17 cellular contexts compared by ENCODE assay signal in the genomic region with DNA sequence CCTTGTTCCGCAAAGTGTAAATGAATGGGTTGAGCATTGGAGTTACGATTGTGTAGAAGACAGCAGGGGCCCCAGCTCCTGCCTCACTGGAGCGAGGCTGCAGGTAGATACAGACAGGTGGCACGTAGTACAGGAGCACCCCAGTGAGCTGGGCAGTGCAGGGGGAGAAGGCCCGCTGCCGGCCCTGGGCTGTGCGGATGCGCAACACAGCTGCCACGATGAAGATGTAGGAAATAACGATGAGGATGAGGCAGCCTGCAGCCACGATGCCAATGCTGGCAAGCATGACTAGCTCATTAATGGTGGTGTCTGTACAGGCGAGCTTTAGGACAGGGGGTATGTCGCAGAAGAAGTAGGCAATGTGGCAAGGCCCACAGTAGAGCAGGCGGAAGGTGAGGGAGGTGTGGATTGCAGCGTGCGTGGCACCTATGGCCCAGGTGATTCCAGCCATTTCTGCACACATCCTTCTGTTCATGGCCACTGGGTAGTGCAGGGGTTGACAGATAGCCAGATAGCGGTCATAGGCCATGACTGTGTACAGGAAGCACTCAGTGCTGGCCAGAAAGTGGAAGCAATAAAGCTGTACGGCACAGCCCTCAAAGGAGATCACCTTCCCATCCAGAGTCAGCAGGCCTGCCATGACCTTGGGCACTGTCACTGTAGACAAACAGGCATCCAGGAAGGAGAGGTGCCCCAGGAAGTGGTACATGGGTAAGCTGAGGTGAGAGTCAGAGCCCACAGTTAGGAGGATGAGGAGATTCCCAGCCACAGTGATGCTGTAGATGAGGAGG. TPM values are rescaled to one million over a fixed set of nuclear protein-coding genes. Genes with fewer than 3 reads are reported as not detected.
DNase-seq lines count a peak whose midpoint lies in the region; ATAC-seq, FAIRE-seq and TF ChIP-seq lines count a peak whose summit lies in the region.
"Had no signal": no experiment of that assay in that cellular context is flagged by ENCODE, and none has a peak within 500 bp of the region (broad histone marks: within the 10 kb centered on the region; RNA-seq: fewer than 3 reads in every experiment).

No MANE protein-coding gene starts in this region.

- H3K27me3 Mint-ChIP-seq in stimulated activated memory B cell treated with anti-CD40 and anti-IgM and Interleukin-4, amounts not matched to agents 10 μg/mL and 1 μg/mL and 100 μg/mL, for 72 hours = no peaks in the 10 kb centered on the region
- peaks cover 3% of the 10 kb centered on the region for H3K27me3 Mint-ChIP-seq in type B pancreatic cell

- no peak overlapping the region for H3K23ac ChIP-seq in H1 (ENCODE audit: insufficient read length)

- TF ChIP-seq POLR2A in H1 (IDR thresholded peaks at IDR 0.05; ENCODE audit: control extremely low read depth in 1 of 2, low read depth in 2 of 2, low read length in 2 of 2) = no peak

- H3K4me1 ChIP-seq in RWPE2 (ENCODE audit: insufficient read depth, poor library complexity, severe bottlenecking) (peaks cover 44% of the 10 kb centered on the region), H1 (replicated peaks in 1 of 4; ENCODE audit: control insufficient read depth in 3 of 4, insufficient read depth in 4 of 4, low read length in 3 of 4) (0 out of 7 replicates have a peak, but pooled peaks cover 0 to 2% (median 0%) of the 10 kb centered on the region in 4 experiments)
- H3K4me1 ChIP-seq: BE2C had no signal

- no peaks in the 10 kb centered on the region for H3K79me1 ChIP-seq in H1 (ENCODE audit: low read depth, low read length)

- no peaks in the 10 kb centered on the region for H3K36me3 ChIP-seq in RWPE2 (ENCODE audit: low read depth)
- H3K36me3 ChIP-seq in H1 (ENCODE audit: control insufficient read depth in 2 of 4, insufficient read depth in 4 of 4, low read length in 3 of 4) = no peaks in the 10 kb centered on the region
- H3K36me3 ChIP-seq: BE2C had no signal

- H3K36me3 Mint-ChIP-seq in stimulated activated memory B cell treated with anti-CD40 and anti-IgM and Interleukin-4, amounts not matched to agents 10 μg/mL and 1 μg/mL and 100 μg/mL, for 72 hours = no peaks in the 10 kb centered on the region
- no peaks in the 10 kb centered on the region for H3K36me3 Mint-ChIP-seq in type B pancreatic cell
- H3K36me3 Mint-ChIP-seq: CD4-positive, alpha-beta memory T cell had no signal

- H4K20me1 ChIP-seq in H1 (replicated peaks in 1 of 2; ENCODE audit: control insufficient read depth in 1 of 2, insufficient read depth in 2 of 2, low read length in 2 of 2) = no peaks in the 10 kb centered on the region

- H4K5ac ChIP-seq in H1 (ENCODE audit: insufficient read length, low read depth, low read length) = no peak overlapping the region

- no peak for DNase-seq in RWPE2 (ENCODE audit: low spot score)
- no peak for DNase-seq in H1 (ENCODE audit: low read depth in 1 of 2, low spot score in 2 of 2)
- no peak for DNase-seq in retina
- no peak for DNase-seq in type B pancreatic cell (ENCODE audit: extremely low spot score, unreplicated experiment)
- DNase-seq: BE2C; CD4-positive, alpha-beta memory T cell; DMS79 treated with DMSO at 0.1 percent for 48 hours; GOT3; KBM-7; NCI-H1092; NCI-H1694; NCI-H69 had no signal

- no peak for FAIRE-seq in H1 (lab: Jason Lieb, UNC)
- FAIRE-seq: D721Med, G401.6, GM12891 had no signal

- no peak overlapping the region for H4K91ac ChIP-seq in H1 (replicated peaks; ENCODE audit: insufficient read length, low read length)

- WGBS in H1 (ENCODE audit: extremely low coverage in 1 of 2, insufficient coverage in 1 of 2, insufficient read length in 1 of 2, insufficient replicate concordance in 2 of 2, low coverage in 1 of 2, low lambda C conversion rate in 2 of 2, missing lambda C conversion rate in 1 of 2), 2 experiments = 90% methylated on average over 17 of the region's 18 CpGs; no CpG with 5 or more reads in 1 of the 2 experiments

- no peaks in the 10 kb centered on the region for H3K23me2 ChIP-seq in H1 (ENCODE audit: low read depth, low read length)

- no peaks in the 10 kb centered on the region for H3K4me1 Mint-ChIP-seq in stimulated activated memory B cell treated with anti-CD40 and anti-IgM and Interleukin-4, amounts not matched to agents 10 μg/mL and 1 μg/mL and 100 μg/mL, for 72 hours
- no peaks in the 10 kb centered on the region for H3K4me1 Mint-ChIP-seq in type B pancreatic cell (ENCODE audit: unreplicated experiment)
- H3K4me1 Mint-ChIP-seq: CD4-positive, alpha-beta memory T cell had no signal

- no peak overlapping the region for H2BK5ac ChIP-seq in H1 (ENCODE audit: low read depth, low read length)

- no peaks in the 10 kb centered on the region for H3K27me3 ChIP-seq in RWPE2 (ENCODE audit: insufficient read depth, poor library complexity, severe bottlenecking)
- H3K27me3 ChIP-seq in H1 (replicated peaks in 1 of 4; ENCODE audit: control insufficient read depth in 3 of 4, extremely low read depth in 1 of 4, insufficient read depth in 3 of 4, low read length in 3 of 4) = no peaks in the 10 kb centered on the region
- H3K27me3 ChIP-seq: BE2C had no signal

- ATAC-seq in RWPE2 (ENCODE audit: low read depth) = no peak
- ATAC-seq in stimulated activated memory B cell treated with anti-CD40 and anti-IgM and Interleukin-4, amounts not matched to agents 10 μg/mL and 1 μg/mL and 100 μg/mL, for 72 hours = peak; percentile 51

- H3K4ac ChIP-seq in H1 (replicated peaks; ENCODE audit: insufficient read length, low read depth, low read length) = no peak overlapping the region

- no peak overlapping the region for H2BK120ac ChIP-seq in H1 (replicated peaks; ENCODE audit: low read depth, low read length)

- CTCF ChIA-PET in H1 (lab: Charles Lee; ENCODE audit: partially characterized antibody) = interaction anchor here (0.7 to 1.5 kb wide), 2 partner anchors 21 to 330 kb away, joined by 3 to 4 read pairs; no protein-coding TSS in a partner anchor

- H4K8ac ChIP-seq in H1 (ENCODE audit: extremely low read depth, insufficient read depth, low read length) = no peak overlapping the region

- H3K79me2 ChIP-seq in H1 (ENCODE audit: control insufficient read depth in 1 of 2, insufficient read depth in 2 of 2, low read length in 2 of 2) = no peaks in the 10 kb centered on the region

- no peak overlapping the region for H2AK5ac ChIP-seq in H1 (ENCODE audit: low read depth, low read length)

- no peak overlapping the region; the same call in 1 of the 2 replicates for H2AFZ ChIP-seq in H1 (ENCODE audit: low read length)

- H3K14ac ChIP-seq in H1 (ENCODE audit: insufficient read length) = peak overlapping the region; percentile 52

- H3K4me2 ChIP-seq in H1 (ENCODE audit: insufficient read depth in 1 of 2, low read depth in 2 of 2, low read length in 2 of 2) = no peak overlapping the region

- H3K27ac ChIP-seq in RWPE2 (ENCODE audit: poor library complexity, severe bottlenecking) = peak overlapping the region; percentile 57
- H3K27ac ChIP-seq in H1 (ENCODE audit: low read depth, low read length) = no peak overlapping the region

- H3K56ac ChIP-seq in H1 (replicated peaks; ENCODE audit: insufficient read length, low read depth, low read length) = no peak overlapping the region

- no peak for TF ChIP-seq CTCF in RWPE2 (IDR thresholded peaks at IDR 0.05; ENCODE audit: poor library complexity, severe bottlenecking)
- no peak for TF ChIP-seq CTCF in H1 (IDR thresholded peaks at IDR 0.05; ENCODE audit: control extremely low read depth in 1 of 3, insufficient read depth in 1 of 3, low read depth in 1 of 3, low read length in 3 of 3)
- TF ChIP-seq CTCF in type B pancreatic cell (conservative IDR thresholded peaks at IDR 0.05) = no peak

- no peak for TF ChIP-seq EP300 in H1 (IDR thresholded peaks at IDR 0.05; ENCODE audit: borderline replicate concordance in 1 of 2, low read depth in 2 of 2, low read length in 2 of 2)

- no peak for TF ChIP-seq RAD21 in H1 (IDR thresholded peaks at IDR 0.05 in 1 of 2, conservative IDR thresholded peaks at IDR 0.05 in 1 of 2; ENCODE audit: low read depth in 2 of 2, low read length in 2 of 2)

- no peak overlapping the region for H2BK15ac ChIP-seq in H1 (ENCODE audit: low read length)

- H3K9me3 ChIP-seq in RWPE2 (ENCODE audit: severe bottlenecking) = no peaks in the 10 kb centered on the region
- H3K9me3 ChIP-seq in H1 (ENCODE audit: insufficient read depth in 2 of 2, low read depth in 1 of 2, low read length in 1 of 2) = no peaks in the 10 kb centered on the region
- H3K9me3 ChIP-seq: BE2C had no signal

- POLR2A ChIA-PET in H1 (lab: Charles Lee; ENCODE audit: partially characterized antibody) = no interaction called here

- no peak overlapping the region for H3K9ac ChIP-seq in H1 (replicated peaks in 1 of 4; ENCODE audit: extremely low read depth in 1 of 4, low read depth in 3 of 4, low read length in 3 of 4)

- no peak overlapping the region for H2BK20ac ChIP-seq in H1 (ENCODE audit: low read length)

- peaks cover 7% of the 10 kb centered on the region for H3K9me3 Mint-ChIP-seq in stimulated activated memory B cell treated with anti-CD40 and anti-IgM and Interleukin-4, amounts not matched to agents 10 μg/mL and 1 μg/mL and 100 μg/mL, for 72 hours
- H3K9me3 Mint-ChIP-seq in type B pancreatic cell = no peaks in the 10 kb centered on the region

- no peak overlapping the region for H3K4me3 Mint-ChIP-seq in stimulated activated memory B cell treated with anti-CD40 and anti-IgM and Interleukin-4, amounts not matched to agents 10 μg/mL and 1 μg/mL and 100 μg/mL, for 72 hours
- H3K4me3 Mint-ChIP-seq in type B pancreatic cell = no peak overlapping the region
- H3K4me3 Mint-ChIP-seq: CD4-positive, alpha-beta memory T cell had no signal

- no peak overlapping the region for H3K27ac Mint-ChIP-seq in stimulated activated memory B cell treated with anti-CD40 and anti-IgM and Interleukin-4, amounts not matched to agents 10 μg/mL and 1 μg/mL and 100 μg/mL, for 72 hours
- no peak overlapping the region for H3K27ac Mint-ChIP-seq in type B pancreatic cell
- H3K27ac Mint-ChIP-seq: CD4-positive, alpha-beta memory T cell had no signal

- H3K18ac ChIP-seq in H1 (ENCODE audit: extremely low read depth, low read length) = no peak overlapping the region

- no peak overlapping the region for H3K4me3 ChIP-seq in RWPE2 (ENCODE audit: severe bottlenecking)
- no peak overlapping the region for H3K4me3 ChIP-seq in H1 (ENCODE audit: extremely low read depth in 1 of 4, insufficient read depth in 2 of 4, low read depth in 3 of 4, low read length in 4 of 4)

- peak overlapping the region; percentile 21; the same call in 1 of the 2 replicates for H2BK12ac ChIP-seq in H1 (ENCODE audit: low read depth, low read length)

RNA-seq across cellular contexts. Expression of gene OR10S1, which starts 0.6 kb away (rescaled TPM):
- not detected in 2 replicates for total RNA-seq in H1 (2021; fragmentation: NEBNext Ultra II Directional; extraction: Animal tissue kit (Norgen Biotek cat#: 25700))
- not detected in 2 replicates for polyA plus RNA-seq in H1 (2011; rRNA removed)
- polyA plus RNA-seq in H1 (2011; cell fraction: cytosol; rRNA removed) = not detected
- polyA plus RNA-seq in H1 (2011; cell fraction: nucleus; rRNA removed) = not detected
- polyA plus RNA-seq in H1 (2012, experiment 1 of 2) = not detected in 4 replicates
- polyA plus RNA-seq in H1 (2012, experiment 2 of 2) = not detected
- not detected for polyA plus RNA-seq in H1 (2013, experiment 1 of 2)
- not detected for polyA plus RNA-seq in H1 (2013, experiment 2 of 2)
- not detected in 2 replicates for polyA minus RNA-seq in H1 (2011; rRNA and poly(A)+ RNA removed)
- polyA minus RNA-seq in H1 (2011; cell fraction: cytosol; rRNA and poly(A)+ RNA removed) = not detected
- not detected for polyA minus RNA-seq in H1 (2011; cell fraction: nucleus; rRNA and poly(A)+ RNA removed)
- total RNA-seq in type B pancreatic cell (ENCODE audit: low replicate concordance) = not detected in 2 replicates
- total RNA-seq: CD4-positive, alpha-beta memory T cell had no signal
- polyA plus RNA-seq: AG04450; CD4-positive, alpha-beta memory T cell had no signal

RNA-seq across cellular contexts. Expression of gene OR10G6, which starts 18.0 kb away (rescaled TPM):
- total RNA-seq in H1 (2021; fragmentation: NEBNext Ultra II Directional; extraction: Animal tissue kit (Norgen Biotek cat#: 25700)) = not detected in 2 replicates
- polyA plus RNA-seq in H1 (2011; rRNA removed) = not detected in 2 replicates
- not detected for polyA plus RNA-seq in H1 (2011; cell fraction: cytosol; rRNA removed)
- not detected for polyA plus RNA-seq in H1 (2011; cell fraction: nucleus; rRNA removed)
- polyA plus RNA-seq in H1 (2012, experiment 1 of 2) = not detected in 4 replicates
- not detected for polyA plus RNA-seq in H1 (2012, experiment 2 of 2)
- not detected for polyA plus RNA-seq in H1 (2013, experiment 1 of 2)
- not detected for polyA plus RNA-seq in H1 (2013, experiment 2 of 2)
- not detected in 2 replicates for polyA minus RNA-seq in H1 (2011; rRNA and poly(A)+ RNA removed)
- not detected for polyA minus RNA-seq in H1 (2011; cell fraction: cytosol; rRNA and poly(A)+ RNA removed)
- not detected for polyA minus RNA-seq in H1 (2011; cell fraction: nucleus; rRNA and poly(A)+ RNA removed)
- not detected in 2 replicates for total RNA-seq in type B pancreatic cell (ENCODE audit: low replicate concordance)
- total RNA-seq: CD4-positive, alpha-beta memory T cell had no signal
- polyA plus RNA-seq: AG04450; CD4-positive, alpha-beta memory T cell had no signal

RNA-seq across cellular contexts. Expression of gene OR6T1, which starts 33.3 kb away (rescaled TPM):
- total RNA-seq in H1 (2021; fragmentation: NEBNext Ultra II Directional; extraction: Animal tissue kit (Norgen Biotek cat#: 25700)) = not detected in 2 replicates
- not detected in 2 replicates for polyA plus RNA-seq in H1 (2011; rRNA removed)
- not detected for polyA plus RNA-seq in H1 (2011; cell fraction: cytosol; rRNA removed)
- polyA plus RNA-seq in H1 (2011; cell fraction: nucleus; rRNA removed) = not detected
- polyA plus RNA-seq in H1 (2012, experiment 1 of 2) = 0.15 TPM in 1 of 4 replicates, not detected in the others
- polyA plus RNA-seq in H1 (2012, experiment 2 of 2) = not detected
- polyA plus RNA-seq in H1 (2013, experiment 1 of 2) = not detected
- polyA plus RNA-seq in H1 (2013, experiment 2 of 2) = not detected
- not detected in 2 replicates for polyA minus RNA-seq in H1 (2011; rRNA and poly(A)+ RNA removed)
- not detected for polyA minus RNA-seq in H1 (2011; cell fraction: cytosol; rRNA and poly(A)+ RNA removed)
- not detected for polyA minus RNA-seq in H1 (2011; cell fraction: nucleus; rRNA and poly(A)+ RNA removed)
- total RNA-seq in type B pancreatic cell (ENCODE audit: low replicate concordance) = not detected in 2 replicates
- total RNA-seq: CD4-positive, alpha-beta memory T cell had no signal
- polyA plus RNA-seq: AG04450; CD4-positive, alpha-beta memory T cell had no signal

RNA-seq across cellular contexts. Expression of gene OR10G4, which starts 35.8 kb away (rescaled TPM):
- not detected in 2 replicates for total RNA-seq in H1 (2021; fragmentation: NEBNext Ultra II Directional; extraction: Animal tissue kit (Norgen Biotek cat#: 25700))
- 0.14 TPM in 1 of 2 replicates, not detected in the other for polyA plus RNA-seq in H1 (2011; rRNA removed)
- not detected for polyA plus RNA-seq in H1 (2011; cell fraction: cytosol; rRNA removed)
- polyA plus RNA-seq in H1 (2011; cell fraction: nucleus; rRNA removed) = 0.46 TPM
- not detected in 4 replicates for polyA plus RNA-seq in H1 (2012, experiment 1 of 2)
- polyA plus RNA-seq in H1 (2012, experiment 2 of 2) = not detected
- polyA plus RNA-seq in H1 (2013, experiment 1 of 2) = not detected
- polyA plus RNA-seq in H1 (2013, experiment 2 of 2) = 0.04 TPM
- polyA minus RNA-seq in H1 (2011; rRNA and poly(A)+ RNA removed) = 0.22 and 0.78 TPM in 2 replicates
- not detected for polyA minus RNA-seq in H1 (2011; cell fraction: cytosol; rRNA and poly(A)+ RNA removed)
- 0.20 TPM for polyA minus RNA-seq in H1 (2011; cell fraction: nucleus; rRNA and poly(A)+ RNA removed)
- total RNA-seq in type B pancreatic cell (ENCODE audit: low replicate concordance) = not detected in 2 replicates
- total RNA-seq: CD4-positive, alpha-beta memory T cell had no signal
- polyA plus RNA-seq: AG04450; CD4-positive, alpha-beta memory T cell had no signal

RNA-seq across cellular contexts. Expression of gene OR4D5, which starts 37.5 kb away (rescaled TPM):
- not detected in 2 replicates for total RNA-seq in H1 (2021; fragmentation: NEBNext Ultra II Directional; extraction: Animal tissue kit (Norgen Biotek cat#: 25700))
- polyA plus RNA-seq in H1 (2011; rRNA removed) = not detected in 2 replicates
- polyA plus RNA-seq in H1 (2011; cell fraction: cytosol; rRNA removed) = not detected
- not detected for polyA plus RNA-seq in H1 (2011; cell fraction: nucleus; rRNA removed)
- not detected in 4 replicates for polyA plus RNA-seq in H1 (2012, experiment 1 of 2)
- polyA plus RNA-seq in H1 (2012, experiment 2 of 2) = not detected
- polyA plus RNA-seq in H1 (2013, experiment 1 of 2) = not detected
- not detected for polyA plus RNA-seq in H1 (2013, experiment 2 of 2)
- 0.44 and 1.2 TPM in 2 replicates for polyA minus RNA-seq in H1 (2011; rRNA and poly(A)+ RNA removed)
- not detected for polyA minus RNA-seq in H1 (2011; cell fraction: cytosol; rRNA and poly(A)+ RNA removed)
- 2.8 TPM for polyA minus RNA-seq in H1 (2011; cell fraction: nucleus; rRNA and poly(A)+ RNA removed)
- not detected in 2 replicates for total RNA-seq in type B pancreatic cell (ENCODE audit: low replicate concordance)
- total RNA-seq: CD4-positive, alpha-beta memory T cell had no signal
- polyA plus RNA-seq: AG04450; CD4-positive, alpha-beta memory T cell had no signal
